Comparison of ENCODE assay signal across 8 cellular contexts in the genomic region with DNA sequence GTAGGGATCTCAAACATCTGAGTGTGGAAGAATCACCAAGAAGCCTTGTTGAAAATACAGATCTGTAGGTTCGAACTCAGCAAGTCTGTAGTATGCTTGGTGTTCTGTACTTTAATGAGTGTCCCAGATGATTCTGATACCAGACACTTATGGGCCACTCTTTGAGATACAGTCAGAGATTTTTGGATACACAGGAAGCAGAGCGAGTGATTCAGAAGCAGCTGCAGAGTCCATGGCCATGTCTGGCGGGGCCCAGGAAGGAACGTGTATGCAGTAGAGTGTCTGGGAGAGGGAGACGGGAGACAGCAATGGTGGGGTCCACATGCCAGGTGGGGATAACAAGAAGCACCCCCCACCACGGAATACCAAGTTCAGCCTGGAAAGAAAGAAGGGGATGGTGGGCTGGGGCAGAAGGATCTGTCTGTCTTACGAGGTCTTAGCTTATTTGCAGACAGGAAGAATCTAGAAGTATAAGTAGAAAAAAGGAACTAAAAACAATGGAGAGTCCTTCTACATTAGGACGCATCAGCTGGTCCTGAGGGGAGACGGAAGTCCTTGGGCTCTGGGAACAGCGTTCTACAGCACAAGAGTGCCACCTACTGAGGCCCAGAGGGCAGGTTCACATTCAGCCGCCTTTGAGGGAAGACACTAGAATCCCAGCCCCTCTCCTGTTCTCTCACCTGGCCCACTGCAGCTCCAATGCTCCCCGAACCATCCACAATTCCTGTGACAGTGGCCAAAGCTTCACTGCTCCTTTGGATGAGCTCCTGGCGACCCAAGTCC.
DNase-seq lines count a peak whose midpoint lies in the region; ATAC-seq and TF ChIP-seq lines count a peak whose summit lies in the region.

No MANE protein-coding gene starts in this region.

- peak; percentile 40 for TF ChIP-seq CTCF in GM10266 (IDR thresholded peaks at IDR 0.05; ENCODE audit: control insufficient read depth, insufficient read depth, low read depth, missing control alignments)

- ATAC-seq in GM19328 (IDR thresholded peaks at IDR 0.05; ENCODE audit: unreplicated experiment) = no peak

- DNase-seq in GM10266 (ENCODE audit: extremely low spot score) (no peak), MV-4-11 (lab: John Stamatoyannopoulos, UW) (peak; percentile 89), amygdala (lab: John Stamatoyannopoulos, UW) (peak in 31 of 56 donors; percentile 4 to 66 (median 21)), iPS-NIHi7 (ENCODE audit: extremely low spot score) (peak; percentile 80), 8988T (no peak)
- DNase-seq in stimulated activated CD4-positive, alpha-beta T cell treated with anti-CD3 and anti-CD28 coated beads, Interleukin-15, amount 100 ng/mL, for 24 hours = no peak
- DNase-seq in activated CD4-positive, alpha-beta T cell treated with anti-CD3 and anti-CD28 coated beads, Interleukin-2, amount 50 U/mL, for 1 hour = no peak

Comparison
In these comparisons a context has a peak if more than half of its experiments do, and no peak if none do; other contexts are left out.
1. DNase-seq: peak in MV-4-11 (single experiment), amygdala (31 of 56) and iPS-NIHi7 (single experiment); none in GM10266 (single experiment), 8988T (single experiment), stimulated activated CD4-positive, alpha-beta T cell treated with anti-CD3 and anti-CD28 coated beads, Interleukin-15, amount 100 ng/mL, for 24 hours (single experiment) and activated CD4-positive, alpha-beta T cell treated with anti-CD3 and anti-CD28 coated beads, Interleukin-2, amount 50 U/mL, for 1 hour (single experiment).